ENCODE assay signal across 8 cellular contexts in the genomic region with DNA sequence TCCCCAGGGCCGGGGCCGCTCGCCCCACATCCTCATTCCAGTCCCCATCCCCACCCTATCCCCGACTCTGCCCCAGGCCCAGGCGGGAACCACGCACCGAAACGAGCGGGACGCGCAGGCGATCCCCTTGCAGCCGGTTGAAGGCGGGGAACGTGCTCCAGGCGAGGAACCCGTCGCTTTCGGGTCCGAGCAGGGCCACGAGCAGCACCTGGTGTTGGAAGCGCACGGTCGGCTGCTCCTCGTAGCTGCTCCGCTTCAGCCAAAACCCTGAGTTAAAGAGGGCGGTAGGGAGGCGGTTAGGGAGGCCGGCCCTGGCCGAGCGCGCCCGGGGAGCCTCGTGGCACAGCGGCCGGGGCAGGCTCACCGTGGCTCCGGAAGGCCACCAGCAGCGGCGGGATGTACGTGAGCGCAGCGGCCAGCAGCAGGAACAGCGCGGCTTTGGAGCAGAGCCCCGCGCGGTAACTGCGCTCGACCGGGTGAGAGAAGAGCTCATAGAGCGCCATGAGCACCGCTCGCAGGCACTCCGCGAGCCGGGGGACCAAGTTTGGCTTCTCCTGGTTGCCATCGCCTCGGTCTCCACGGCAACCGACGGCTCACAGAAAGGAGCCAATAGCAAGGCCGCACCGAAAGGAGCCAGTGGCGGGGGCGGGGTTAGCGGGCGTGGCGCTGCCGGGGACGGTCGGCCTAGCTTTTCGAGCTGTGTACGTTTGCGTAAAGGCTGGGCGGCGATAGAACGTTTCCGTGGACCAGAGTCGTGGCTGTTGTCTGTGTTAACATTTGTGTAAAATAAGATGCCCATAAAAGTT. TPM values are rescaled to one million over a fixed set of nuclear protein-coding genes. Genes with fewer than 3 reads are reported as not detected.
DNase-seq lines count a peak whose midpoint lies in the region; ATAC-seq, FAIRE-seq and TF ChIP-seq lines count a peak whose summit lies in the region.

A gene with protein sequence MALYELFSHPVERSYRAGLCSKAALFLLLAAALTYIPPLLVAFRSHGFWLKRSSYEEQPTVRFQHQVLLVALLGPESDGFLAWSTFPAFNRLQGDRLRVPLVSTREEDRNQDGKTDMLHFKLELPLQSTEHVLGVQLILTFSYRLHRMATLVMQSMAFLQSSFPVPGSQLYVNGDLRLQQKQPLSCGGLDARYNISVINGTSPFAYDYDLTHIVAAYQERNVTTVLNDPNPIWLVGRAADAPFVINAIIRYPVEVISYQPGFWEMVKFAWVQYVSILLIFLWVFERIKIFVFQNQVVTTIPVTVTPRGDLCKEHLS (minus strand): TSS at position 546 of the 806 bp plus-strand sequence. CDS start 43 bp downstream, at position 503.

- peak in 1 of 4 experiments; percentile 23 for TF ChIP-seq CTCF in prostate gland (IDR thresholded peaks at IDR 0.05)

- H3K27me3 ChIP-seq in prostate gland (replicated peaks; ENCODE audit: insufficient read depth): no peaks in the 10 kb centered on the region

- H3K4me1 ChIP-seq in prostate gland (replicated peaks) (no peaks in the 10 kb centered on the region), urinary bladder (ENCODE audit: insufficient read depth) (peaks cover 1% of the 10 kb centered on the region)

- intact Hi-C loops in left ventricle myocardium superior (cut with micrococcal nuclease): no loop called here
- intact Hi-C loops in prostate gland (cut with DNase I): no loop called here

- peak; percentile 97 for DNase-seq in GM12891 (ENCODE audit: insufficient read length, low spot score)
- peak; percentile 84 for DNase-seq in NCI-H128 (lab: John Stamatoyannopoulos, UW; ENCODE audit: unreplicated experiment)
- peak; percentile 91 to 96 (median 96) for DNase-seq in T-helper 1 cell
- peak; percentile 72 to 98 (median 93) for DNase-seq in amygdala (lab: John Stamatoyannopoulos, UW)
- peak; percentile 99 for DNase-seq in left ventricle myocardium superior
- DNase-seq in prostate gland (ENCODE audit: low spot score): peak; percentile 98

- peak; percentile 99 for FAIRE-seq in GM12891 (lab: Jason Lieb, UNC)

- WGBS in prostate gland: 0% methylated on average over 77 of the region's 80 CpGs
- under 1% methylated on average over 80 of the region's 80 CpGs for WGBS in urinary bladder

- peak; percentile 97 for ATAC-seq in HG02678 (IDR thresholded peaks at IDR 0.05; ENCODE audit: unreplicated experiment)
- ATAC-seq in left ventricle myocardium superior: peak; percentile 97

- TF ChIP-seq POLR2A in GM12891 (IDR thresholded peaks at IDR 0.05; ENCODE audit: low read depth, low read length) (peak; percentile 44), prostate gland (IDR thresholded peaks at IDR 0.05) (peak; percentile 52)

- H3K4me3 ChIP-seq in prostate gland: peak within 1 kb of the TSS; percentile 45 to 60
- H3K4me3 ChIP-seq in urinary bladder (ENCODE audit: low read depth, low read length): peak within 1 kb of the TSS; percentile 62

- no peaks in the 10 kb centered on the region for H3K9me3 ChIP-seq in prostate gland

- H3K27ac ChIP-seq in prostate gland (peak within 1 kb of the TSS; percentile 74 to 83), urinary bladder (ENCODE audit: low read depth) (peak within 1 kb of the TSS; percentile 40)

- H3K36me3 ChIP-seq in prostate gland (no peaks in the 10 kb centered on the region), urinary bladder (ENCODE audit: insufficient read depth) (no peaks in the 10 kb centered on the region)

TF ChIP-seq in GM12891, 5 proteins besides CTCF, POLR2A, EP300 and RAD21:
- TF ChIP-seq TAF1 (IDR thresholded peaks at IDR 0.05; ENCODE audit: low read depth, low read length) (no peak), SPI1 (IDR thresholded peaks at IDR 0.05; ENCODE audit: low read depth, low read length) (no peak), POU2F2 (IDR thresholded peaks at IDR 0.05; ENCODE audit: low read depth, low read length) (no peak), PAX5 (IDR thresholded peaks at IDR 0.05; ENCODE audit: insufficient read depth, low read length, severe bottlenecking) (peak; percentile 38), POLR2AphosphoS5 (IDR thresholded peaks at IDR 0.05; ENCODE audit: low read depth, low read length) (no peak)

RNA-seq across cellular contexts. Expression of the gene that starts here (rescaled TPM):
- polyA plus RNA-seq in GM12891 (2012; ENCODE audit: low read depth, missing spikeins): 3.5 TPM
- total RNA-seq in left ventricle myocardium superior (4.6 TPM), prostate gland (10 to 100 TPM in 1 of 2 donors, 1 to 10 TPM in 1; 7.7 to 17.2 TPM), urinary bladder (14.7 TPM)
- polyA plus RNA-seq in urinary bladder: 10.7 TPM

Comparison
In these comparisons a context has a peak if more than half of its experiments do, and no peak if none do; other contexts are left out.
1. Peak in every context shown above with its lines: DNase-seq, ATAC-seq, H3K4me3 ChIP-seq and H3K27ac ChIP-seq.